1 cellular context compared by ENCODE assay signal in genomic region chr9:35686222-35687203, GRCh38.
TF ChIP-seq lines count a peak whose summit lies in the region.

No MANE protein-coding gene starts in this region.

TF ChIP-seq in IMR-90, 13 proteins besides CTCF, POLR2A, EP300 and RAD21:
- TF ChIP-seq ELK1 (IDR thresholded peaks at IDR 0.05; ENCODE audit: borderline replicate concordance, low read depth, low read length) (no peak), MXI1 (IDR thresholded peaks at IDR 0.05; ENCODE audit: borderline replicate concordance, low read depth, low read length) (peak; percentile 45; the same call in 1 of the 2 replicates)
TF ChIP-seq in IMR-90: peak in this region for 1.
